ENCODE assay signal across 31 cellular contexts in the genomic region with DNA sequence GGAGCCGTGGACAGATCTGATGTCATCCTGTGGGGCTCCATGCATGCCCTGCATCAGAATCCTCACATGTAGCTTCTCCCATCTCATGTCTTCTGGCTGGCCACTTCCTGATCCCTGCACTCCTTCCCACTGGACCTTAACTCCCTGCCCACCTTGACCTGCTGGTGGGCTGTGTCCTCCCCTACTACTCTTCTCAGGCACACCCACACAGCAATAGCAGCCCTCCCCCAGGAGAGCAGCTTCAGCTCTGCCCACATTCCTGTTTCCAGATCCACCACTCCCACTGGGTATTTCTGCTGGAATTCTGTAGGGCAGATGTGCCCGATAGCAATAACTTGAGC.
"Had no signal": no experiment of that assay in that cellular context is flagged by ENCODE, and none has a peak within 500 bp of the region (broad histone marks: within the 10 kb centered on the region; RNA-seq: fewer than 3 reads in every experiment).

No MANE protein-coding gene starts in this region.

- ATAC-seq: activated CD4-positive, CD25-positive, alpha-beta regulatory T cell treated with anti-CD3 and anti-CD28 coated beads, Interleukin-2, amount 50 U/mL, for 24 hours; effector memory CD8-positive, alpha-beta T cell; left colon; right cardiac atrium; T-helper 17 cell had no signal

- H3K4me1 Mint-ChIP-seq: activated CD4-positive, alpha-beta memory T cell treated with anti-CD3 and anti-CD28 coated beads, Interleukin-2, amount 10 ng/mL, durations not matched to agents 7 days and 5 days; activated CD4-positive, alpha-beta T cell treated with anti-CD3 and anti-CD28 coated beads, Interleukin-2, amount 10 ng/mL, durations not matched to agents 7 days and 5 days; immature natural killer cell; naive B cell; T-helper 17 cell had no signal

- H3K4me3 ChIP-seq: colonic mucosa, dorsolateral prefrontal cortex, thoracic aorta, upper lobe of left lung had no signal

- H3K36me3 Mint-ChIP-seq: activated naive CD8-positive, alpha-beta T cell; immature natural killer cell had no signal

- H3K4me3 Mint-ChIP-seq: activated CD4-positive, alpha-beta memory T cell treated with anti-CD3 and anti-CD28 coated beads, Interleukin-2, amount 10 ng/mL, durations not matched to agents 7 days and 5 days; activated CD4-positive, alpha-beta T cell treated with anti-CD3 and anti-CD28 coated beads, Interleukin-2, amount 10 ng/mL, durations not matched to agents 7 days and 5 days; activated naive CD8-positive, alpha-beta T cell; effector memory CD8-positive, alpha-beta T cell; immature natural killer cell; mesothelial cell of epicardium; naive B cell; neural crest cell; stimulated activated naive CD8-positive, alpha-beta T cell treated with anti-CD3 and anti-CD28 coated beads, Interleukin-15, Interleukin-2, amounts not matched to agents 100 ng/mL and 50 ng/mL, for 24 hours; T-helper 17 cell had no signal

- H3K9me3 ChIP-seq: colonic mucosa, SK-N-SH, thoracic aorta, upper lobe of left lung had no signal

- H3K36me3 ChIP-seq: colonic mucosa, thoracic aorta, upper lobe of left lung, WERI-Rb-1 had no signal

- H3K27me3 Mint-ChIP-seq: activated CD4-positive, alpha-beta memory T cell treated with anti-CD3 and anti-CD28 coated beads, Interleukin-2, amount 10 ng/mL, durations not matched to agents 7 days and 5 days had no signal

- DNase-seq: activated CD4-positive, alpha-beta memory T cell treated with anti-CD3 and anti-CD28 coated beads, Interleukin-2, amount 10 ng/mL, durations not matched to agents 7 days and 5 days; activated CD4-positive, alpha-beta T cell treated with anti-CD3 and anti-CD28 coated beads, Interleukin-2, amount 10 ng/mL, durations not matched to agents 7 days and 5 days; activated naive CD4-positive, alpha-beta T cell treated with Interleukin-2 at 50 U/mL for 16 hours; activated T-cell treated with anti-CD3 and anti-CD28 coated beads, Interleukin-2, amount 50 U/mL, for 48 hours; anterior cingulate cortex; cerebellar nuclear complex; colonic mucosa; dorsolateral prefrontal cortex; effector memory CD8-positive, alpha-beta T cell; foreskin fibroblast; hypothalamus; immature natural killer cell; left colon; naive B cell; nucleus accumbens; SK-N-SH; stimulated activated CD4-positive, alpha-beta T cell treated with anti-CD3 and anti-CD28 coated beads, Interleukin-2, amount 100 ng/mL, for 48 hours; SW 1271; T-helper 17 cell; T1000; upper lobe of left lung; WERI-Rb-1 had no signal

- H3K4me1 ChIP-seq: colonic mucosa, parathyroid adenoma had no signal

- H3K9me3 Mint-ChIP-seq: activated CD4-positive, alpha-beta memory T cell treated with anti-CD3 and anti-CD28 coated beads, Interleukin-2, amount 10 ng/mL, durations not matched to agents 7 days and 5 days; activated T-helper 2 cell treated with anti-CD3 and anti-CD28 coated beads, Interferon-gamma antibody, Interleukin-2, Interleukin-4, amounts not matched to agents 10 μg/mL and 5 μg/mL and 100 μg/mL, durations not matched to agents 14 hours and 24 hours and 36 hours; effector memory CD8-positive, alpha-beta T cell; stimulated activated naive CD8-positive, alpha-beta T cell treated with anti-CD3 and anti-CD28 coated beads, Interleukin-15, Interleukin-2, amounts not matched to agents 100 ng/mL and 50 ng/mL, for 24 hours had no signal

- H3K27ac ChIP-seq: colonic mucosa, dorsolateral prefrontal cortex, parathyroid adenoma, thoracic aorta, upper lobe of left lung, WERI-Rb-1 had no signal

- H3K27ac Mint-ChIP-seq: activated CD4-positive, alpha-beta memory T cell treated with anti-CD3 and anti-CD28 coated beads, Interleukin-2, amount 10 ng/mL, durations not matched to agents 7 days and 5 days; activated CD4-positive, alpha-beta T cell treated with anti-CD3 and anti-CD28 coated beads, Interleukin-2, amount 10 ng/mL, durations not matched to agents 7 days and 5 days; activated naive CD8-positive, alpha-beta T cell; activated T-helper 2 cell treated with anti-CD3 and anti-CD28 coated beads, Interferon-gamma antibody, Interleukin-2, Interleukin-4, amounts not matched to agents 10 μg/mL and 5 μg/mL and 100 μg/mL, durations not matched to agents 14 hours and 24 hours and 36 hours; effector memory CD8-positive, alpha-beta T cell; immature natural killer cell; mesothelial cell of epicardium; naive B cell; stimulated activated naive CD8-positive, alpha-beta T cell treated with anti-CD3 and anti-CD28 coated beads, Interleukin-15, Interleukin-2, amounts not matched to agents 100 ng/mL and 50 ng/mL, for 24 hours; T-helper 17 cell had no signal
